Comparison of ENCODE assay signal across 23 cellular contexts in genomic region chr13:69496951-69497350, GRCh38.
"Had no signal": no experiment of that assay in that cellular context is flagged by ENCODE, and none has a peak within 500 bp of the region (broad histone marks: within the 10 kb centered on the region; RNA-seq: fewer than 3 reads in every experiment).

No MANE protein-coding gene starts in this region.

- H3K36me3 ChIP-seq: brain microvascular endothelial cell, cardiac muscle cell, WERI-Rb-1 had no signal

- H3K4me3 ChIP-seq: cardiac muscle cell, SK-N-MC had no signal

- DNase-seq: activated CD4-positive, alpha-beta T cell treated with anti-CD3 and anti-CD28 coated beads for 4 hours; activated CD8-positive, alpha-beta memory T cell treated with anti-CD3 and anti-CD28 coated beads, Interleukin-2, amount 50 U/mL, for 4 hours; activated CD8-positive, alpha-beta T cell treated with anti-CD3 and anti-CD28 coated beads for 36 hours; activated gamma-delta T cell treated with Interleukin-2 at 50 U/mL for 16 hours; activated naive CD4-positive, alpha-beta T cell treated with anti-CD3 and anti-CD28 coated beads, Interleukin-2, amount 10 ng/mL, durations not matched to agents 7 days and 5 days; activated naive CD8-positive, alpha-beta T cell treated with anti-CD3 and anti-CD28 coated beads for 36 hours; activated T-cell treated with anti-CD3 and anti-CD28 coated beads, Interleukin-2, amount 50 U/mL, for 72 hours; brain microvascular endothelial cell; cerebellar nuclear complex; KBM-7; NCI-H1092; NCI-H1417 treated with DMSO at 0.1 percent for 48 hours; NCI-H1694; NCI-H2029; NCI-H526 treated with DMSO at 0.1 percent for 48 hours; NCI-H82; RPMI8226; T-helper 1 cell; WERI-Rb-1 had no signal

- H3K27ac ChIP-seq: brain microvascular endothelial cell, cardiac muscle cell, SK-N-MC, WERI-Rb-1 had no signal

- ATAC-seq: activated CD8-positive, alpha-beta T cell treated with anti-CD3 and anti-CD28 coated beads for 36 hours; activated T-cell treated with anti-CD3 and anti-CD28 coated beads, Interleukin-2, amount 50 U/mL, for 72 hours; Panc1; Right ventricle myocardium inferior had no signal

- H3K27me3 ChIP-seq: brain microvascular endothelial cell, cardiac muscle cell had no signal
